In genomic region chr5:150515446-150515845, GRCh38 we compare ENCODE assay signal across 11 cellular contexts. TPM values are rescaled to one million over a fixed set of nuclear protein-coding genes. Genes with fewer than 3 reads are reported as not detected.
DNase-seq lines count a peak whose midpoint lies in the region; ATAC-seq and TF ChIP-seq lines count a peak whose summit lies in the region.
"Had no signal": no experiment of that assay in that cellular context is flagged by ENCODE, and none has a peak within 500 bp of the region (broad histone marks: within the 10 kb centered on the region; RNA-seq: fewer than 3 reads in every experiment).

No MANE protein-coding gene starts in this region.

- peak; percentile 76 for DNase-seq in ELR (ENCODE audit: low read depth)
- DNase-seq in adrenal gland: no peak
- peak; percentile 84 for DNase-seq in right atrium auricular region (ENCODE audit: low spot score)
- no peak for DNase-seq in germinal center (ENCODE audit: low spot score)
- DNase-seq in naive thymus-derived CD8-positive, alpha-beta T cell: no peak
- no peak for DNase-seq in GM20000 (ENCODE audit: low spot score)
- DNase-seq: effector memory CD8-positive, alpha-beta T cell; NCI-H2171; T-helper 17 cell had no signal

- H3K27ac ChIP-seq in adrenal gland: peak overlapping the region; percentile 54 to 92 (median 84)
- H3K27ac ChIP-seq in right atrium auricular region: peak overlapping the region; percentile 73 to 78

- H3K4me3 ChIP-seq in adrenal gland (no peak overlapping the region), right atrium auricular region (no peak overlapping the region), skeletal muscle satellite cell (ENCODE audit: low read length) (no peak overlapping the region)

- H3K36me3 ChIP-seq in adrenal gland (replicated peaks in 1 of 2) (no peaks in the 10 kb centered on the region), right atrium auricular region (no peaks in the 10 kb centered on the region), skeletal muscle satellite cell (ENCODE audit: insufficient read depth, low read length) (peaks cover 12% of the 10 kb centered on the region)

- no peak for ATAC-seq in HG03097 (IDR thresholded peaks at IDR 0.05; ENCODE audit: low FRiP score, unreplicated experiment)
- ATAC-seq in naive thymus-derived CD8-positive, alpha-beta T cell: no peak
- ATAC-seq: effector memory CD8-positive, alpha-beta T cell; T-helper 17 cell had no signal

- no peaks in the 10 kb centered on the region for H3K27me3 ChIP-seq in adrenal gland
- H3K27me3 ChIP-seq in right atrium auricular region: no peaks in the 10 kb centered on the region
- no peaks in the 10 kb centered on the region for H3K27me3 ChIP-seq in skeletal muscle satellite cell (ENCODE audit: control insufficient read depth, insufficient read depth, low read length)

- no peaks in the 10 kb centered on the region for H3K36me3 Mint-ChIP-seq in naive thymus-derived CD8-positive, alpha-beta T cell

- TF ChIP-seq CTCF in adrenal gland (IDR thresholded peaks at IDR 0.05) (no peak), right atrium auricular region (IDR thresholded peaks at IDR 0.05) (no peak), GM20000 (IDR thresholded peaks at IDR 0.05; ENCODE audit: extremely low read depth, missing control alignments) (no peak)

- H3K4me1 ChIP-seq in adrenal gland (replicated peaks in 1 of 2): peaks cover 54 to 78% of the 10 kb centered on the region in 2 donors
- H3K4me1 ChIP-seq in right atrium auricular region: peaks cover 0 to 85% of the 10 kb centered on the region in 2 donors
- peaks cover 68% of the 10 kb centered on the region for H3K4me1 ChIP-seq in skeletal muscle satellite cell (ENCODE audit: control insufficient read depth, insufficient read depth, low read length)

- no peaks in the 10 kb centered on the region for H3K9me3 Mint-ChIP-seq in naive thymus-derived CD8-positive, alpha-beta T cell
- H3K9me3 Mint-ChIP-seq: effector memory CD8-positive, alpha-beta T cell had no signal

- H3K9me3 ChIP-seq in adrenal gland (replicated peaks in 1 of 3): no peaks in the 10 kb centered on the region
- H3K9me3 ChIP-seq in right atrium auricular region: no peaks in the 10 kb centered on the region
- H3K9me3 ChIP-seq in skeletal muscle satellite cell (replicated peaks; ENCODE audit: low read length): no peaks in the 10 kb centered on the region

- intact Hi-C loops in adrenal gland (cut with DNase I): no loop called here

- TF ChIP-seq POLR2A in adrenal gland (IDR thresholded peaks at IDR 0.05): no peak

- no peak overlapping the region for H3K4me3 Mint-ChIP-seq in naive thymus-derived CD8-positive, alpha-beta T cell
- H3K4me3 Mint-ChIP-seq: effector memory CD8-positive, alpha-beta T cell; T-helper 17 cell had no signal

- H3K27ac Mint-ChIP-seq in naive thymus-derived CD8-positive, alpha-beta T cell: peak overlapping the region in 2 of 10 donors; percentile 2 to 41
- H3K27ac Mint-ChIP-seq: T-helper 17 cell had no signal

- POLR2A ChIA-PET in naive thymus-derived CD8-positive, alpha-beta T cell (lab: Charles Lee): no interaction called here

- peak overlapping the region; percentile 60 for H3K4me2 ChIP-seq in skeletal muscle satellite cell (ENCODE audit: low read length)

- no peaks in the 10 kb centered on the region for H3K4me1 Mint-ChIP-seq in naive thymus-derived CD8-positive, alpha-beta T cell
- H3K4me1 Mint-ChIP-seq: T-helper 17 cell had no signal

- H3K9ac ChIP-seq in skeletal muscle satellite cell (ENCODE audit: low read depth, low read length): peak overlapping the region; percentile 70

- H3K27me3 Mint-ChIP-seq in naive thymus-derived CD8-positive, alpha-beta T cell: no peaks in the 10 kb centered on the region
- H3K27me3 Mint-ChIP-seq: effector memory CD8-positive, alpha-beta T cell had no signal

- WGBS in adrenal gland, 4 donors: 56 to 66% (median 59%) methylated on average over 5 to 6 of the region's 6 CpGs

RNA-seq across cellular contexts. Expression of gene NDST1, which starts 7.5 kb away (rescaled TPM):
- total RNA-seq in adrenal gland (100 to 1,000 TPM in 6 of 8 donors, 10 to 100 TPM in 2; 80.7 to 154 (median 106) TPM), right atrium auricular region (10 to 100 TPM; 81.4 to 91.8 TPM)
- 10 to 100 TPM in 2 of 3 donors, 1 to 10 TPM in 1; 9.6 to 37.5 (median 21.1) TPM for polyA plus RNA-seq in adrenal gland
- 51.2 and 52.4 TPM in 2 replicates for total RNA-seq in skeletal muscle satellite cell (2012; rRNA removed)
- under 1 TPM; 0.55 to 0.81 TPM for total RNA-seq in naive thymus-derived CD8-positive, alpha-beta T cell
- under 1 TPM in 1 of 3 donors, not detected in 2; 0.54 TPM for polyA plus RNA-seq in naive thymus-derived CD8-positive, alpha-beta T cell

Comparison
In these comparisons a context has a peak if more than half of its experiments do, and no peak if none do; other contexts are left out.
1. DNase-seq: peak in ELR (single experiment) and right atrium auricular region (single experiment); none in adrenal gland (0 of 7), germinal center (single experiment), naive thymus-derived CD8-positive, alpha-beta T cell (0 of 10) and GM20000 (single experiment).
2. RNA of gene NDST1, which starts 7.5 kb away (total RNA-seq): 80.7 to 154 TPM in adrenal gland and 81.4 to 91.8 TPM in right atrium auricular region; 0.55 to 0.81 TPM in naive thymus-derived CD8-positive, alpha-beta T cell; every median in the first group is over 10 times any median in the second.